In the genomic region with DNA sequence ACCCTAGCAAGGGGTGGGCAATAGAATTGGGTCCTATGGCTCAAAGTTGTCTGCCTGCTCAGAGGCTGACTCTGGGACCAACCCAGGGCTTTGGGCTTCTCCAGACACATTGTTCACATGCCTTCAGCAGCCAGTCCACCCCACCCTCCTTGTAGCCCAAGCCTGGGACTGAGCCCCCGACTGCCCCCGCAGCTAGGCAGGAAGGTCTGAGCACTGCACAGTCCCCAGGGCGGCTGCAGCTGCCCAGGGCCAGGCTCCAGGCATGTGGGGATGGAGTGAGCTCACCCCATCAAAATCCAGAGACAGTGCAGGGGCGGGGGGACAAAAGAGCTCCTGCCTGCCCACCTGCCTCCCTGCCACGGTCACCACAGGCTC, we compare ENCODE assay signal across 10 cellular contexts. TPM values are rescaled to one million over a fixed set of nuclear protein-coding genes. Genes with fewer than 3 reads are reported as not detected.
DNase-seq lines count a peak whose midpoint lies in the region; ATAC-seq and TF ChIP-seq lines count a peak whose summit lies in the region.
"Had no signal": no experiment of that assay in that cellular context is flagged by ENCODE, and none has a peak within 500 bp of the region (broad histone marks: within the 10 kb centered on the region; RNA-seq: fewer than 3 reads in every experiment).

No MANE protein-coding gene starts in this region.

- peaks cover 27% of the 10 kb centered on the region for H3K4me1 ChIP-seq in HUES6 (ENCODE audit: control insufficient read depth, insufficient read depth, low read length)
- peaks cover 3% of the 10 kb centered on the region for H3K4me1 ChIP-seq in endodermal cell (ENCODE audit: control insufficient read depth, insufficient read depth, low read length)
- H3K4me1 ChIP-seq in muscle layer of colon (ENCODE audit: insufficient read depth, low read length): peaks cover 97% of the 10 kb centered on the region
- peaks cover 4 to 100% (median 93%) of the 10 kb centered on the region in 4 donors for H3K4me1 ChIP-seq in tibial nerve

- 88 to 90% methylated on average over 2 to 5 of the region's 5 CpGs for WGBS in endodermal cell (ENCODE audit: insufficient coverage in 1 of 2, insufficient read length in 1 of 2), 2 experiments
- 10 to 23% methylated on average over 4 to 5 of the region's 5 CpGs for WGBS in tibial nerve, 2 donors

- DNase-seq in endodermal cell: no peak
- DNase-seq in tibial nerve (ENCODE audit: low spot score in 2 of 2): no peak
- DNase-seq: activated CD4-positive, alpha-beta T cell treated with anti-CD3 and anti-CD28 coated beads, Interleukin-2, amount 10 ng/mL, durations not matched to agents 7 days and 5 days; NCI-H1930 had no signal

- TF ChIP-seq CTCF in endodermal cell (conservative IDR thresholded peaks at IDR 0.05): no peak
- TF ChIP-seq CTCF in tibial nerve (IDR thresholded peaks at IDR 0.05): no peak

- H3K27me3 Mint-ChIP-seq in endodermal cell (ENCODE audit: insufficient read depth): no peaks in the 10 kb centered on the region
- H3K27me3 Mint-ChIP-seq: activated CD4-positive, alpha-beta T cell treated with anti-CD3 and anti-CD28 coated beads, Interleukin-2, amount 10 ng/mL, durations not matched to agents 7 days and 5 days had no signal

- H3K36me3 ChIP-seq in HUES6 (ENCODE audit: control insufficient read depth, insufficient read depth, low read length) (peaks cover 9% of the 10 kb centered on the region), endodermal cell (ENCODE audit: control insufficient read depth, insufficient read depth, low read length) (peaks cover 54% of the 10 kb centered on the region), muscle layer of colon (ENCODE audit: insufficient read depth, low read length) (peaks cover 11% of the 10 kb centered on the region), tibial nerve (no peaks in the 10 kb centered on the region)

- no peak for ATAC-seq in HG03342 (IDR thresholded peaks at IDR 0.05; ENCODE audit: unreplicated experiment)
- no peak for ATAC-seq in GM21619 (IDR thresholded peaks at IDR 0.05; ENCODE audit: unreplicated experiment)
- no peak for ATAC-seq in HG03469 (IDR thresholded peaks at IDR 0.05; ENCODE audit: unreplicated experiment)
- no peak for ATAC-seq in HG02884 (IDR thresholded peaks at IDR 0.05; ENCODE audit: unreplicated experiment)

- H3K4me1 Mint-ChIP-seq in endodermal cell: peaks cover 21% of the 10 kb centered on the region

- H3K4me3 Mint-ChIP-seq in endodermal cell: no peak overlapping the region
- H3K4me3 Mint-ChIP-seq: activated CD4-positive, alpha-beta T cell treated with anti-CD3 and anti-CD28 coated beads, Interleukin-2, amount 10 ng/mL, durations not matched to agents 7 days and 5 days had no signal

- H3K27me3 ChIP-seq in HUES6 (ENCODE audit: control insufficient read depth, insufficient read depth, low read length): no peaks in the 10 kb centered on the region
- no peaks in the 10 kb centered on the region for H3K27me3 ChIP-seq in endodermal cell (ENCODE audit: control insufficient read depth, insufficient read depth, low read length, poor library complexity, severe bottlenecking)
- no peaks in the 10 kb centered on the region for H3K27me3 ChIP-seq in muscle layer of colon (ENCODE audit: control insufficient read depth in 1 of 2, insufficient read depth in 2 of 2, low read length in 2 of 2)
- no peaks in the 10 kb centered on the region for H3K27me3 ChIP-seq in tibial nerve

- H3K9me3 ChIP-seq in HUES6 (ENCODE audit: control insufficient read depth, insufficient read depth, low read depth, low read length): no peaks in the 10 kb centered on the region
- no peaks in the 10 kb centered on the region for H3K9me3 ChIP-seq in endodermal cell (ENCODE audit: control insufficient read depth, low read length)
- no peaks in the 10 kb centered on the region for H3K9me3 ChIP-seq in muscle layer of colon (ENCODE audit: low read length)
- no peaks in the 10 kb centered on the region for H3K9me3 ChIP-seq in tibial nerve

- TF ChIP-seq POLR2A in tibial nerve (IDR thresholded peaks at IDR 0.05): no peak

- H3K27ac Mint-ChIP-seq in endodermal cell: peak overlapping the region; percentile 88
- H3K27ac Mint-ChIP-seq: activated CD4-positive, alpha-beta T cell treated with anti-CD3 and anti-CD28 coated beads, Interleukin-2, amount 10 ng/mL, durations not matched to agents 7 days and 5 days had no signal

- H3K36me3 Mint-ChIP-seq in endodermal cell (ENCODE audit: low read depth): peaks cover 11% of the 10 kb centered on the region

- H3K4me3 ChIP-seq in HUES6 (ENCODE audit: low read depth, low read length): no peak overlapping the region
- H3K4me3 ChIP-seq in endodermal cell (ENCODE audit: low read length): no peak overlapping the region
- no peak overlapping the region for H3K4me3 ChIP-seq in muscle layer of colon (ENCODE audit: low read depth in 1 of 2, low read length in 2 of 2)
- H3K4me3 ChIP-seq in tibial nerve: no peak overlapping the region

- peak overlapping the region; percentile 62; the same call in 1 of the 2 replicates for H3K27ac ChIP-seq in HUES6 (ENCODE audit: low read depth, low read length)
- peak overlapping the region; percentile 48 for H3K27ac ChIP-seq in endodermal cell (ENCODE audit: low read depth, low read length)
- peak overlapping the region; percentile 93 for H3K27ac ChIP-seq in muscle layer of colon (ENCODE audit: low read depth, low read length)
- peak overlapping the region; percentile 65 to 97 (median 82) for H3K27ac ChIP-seq in tibial nerve

- H3K9me3 Mint-ChIP-seq in endodermal cell: no peaks in the 10 kb centered on the region
- H3K9me3 Mint-ChIP-seq: activated CD4-positive, alpha-beta T cell treated with anti-CD3 and anti-CD28 coated beads, Interleukin-2, amount 10 ng/mL, durations not matched to agents 7 days and 5 days had no signal

- TF ChIP-seq EP300 in tibial nerve (IDR thresholded peaks at IDR 0.05): no peak

- H3K9ac ChIP-seq in HUES6 (ENCODE audit: low read length): no peak overlapping the region
- H3K9ac ChIP-seq in endodermal cell (ENCODE audit: extremely low read depth, low read length, poor library complexity, severe bottlenecking): peak overlapping the region; percentile 25
- peak overlapping the region; percentile 25 for H3K9ac ChIP-seq in muscle layer of colon (ENCODE audit: low read length)

RNA-seq across cellular contexts. Expression of a gene that starts 35.6 kb away (rescaled TPM):
- 100 to 1,000 TPM; 222 to 227 TPM for total RNA-seq in endodermal cell
- polyA plus RNA-seq in endodermal cell (2013, experiment 1 of 2): 74.9 TPM
- 76.7 TPM for polyA plus RNA-seq in endodermal cell (2013, experiment 2 of 2)
- 100 to 1,000 TPM; 292 to 486 (median 404) TPM for total RNA-seq in tibial nerve
